In genomic region chr3:29565236-29565635, GRCh38 we compare ENCODE assay signal across 16 cellular contexts.
DNase-seq lines count a peak whose midpoint lies in the region; TF ChIP-seq lines count a peak whose summit lies in the region.
"Had no signal": no experiment of that assay in that cellular context is flagged by ENCODE, and none has a peak within 500 bp of the region (broad histone marks: within the 10 kb centered on the region; RNA-seq: fewer than 3 reads in every experiment).

No MANE protein-coding gene starts in this region.

- H3K4me1 Mint-ChIP-seq in osteocyte (ENCODE audit: unreplicated experiment), result peaks cover 28% of the 10 kb centered on the region
- H3K4me1 Mint-ChIP-seq: B cell had no signal

- no peaks in the 10 kb centered on the region for H3K36me3 Mint-ChIP-seq in osteocyte (ENCODE audit: unreplicated experiment)

- DNase-seq in DMS79 treated with DMSO at 0.1 percent for 48 hours (lab: John Stamatoyannopoulos, UW), result peak; percentile 33
- DNase-seq in DMS79 (lab: John Stamatoyannopoulos, UW), result no peak
- DNase-seq in NCI-H2107 treated with DMSO at 0.1 percent for 48 hours (lab: John Stamatoyannopoulos, UW; ENCODE audit: unreplicated experiment), result peak; percentile 41
- DNase-seq in cardiac fibroblast (ENCODE audit: low read depth in 2 of 2), result peak; percentile 43 to 50
- DNase-seq in osteocyte (ENCODE audit: extremely low spot score, unreplicated experiment), result no peak
- DNase-seq in kidney glomerular epithelial cell (lab: John Stamatoyannopoulos, UW), result no peak
- DNase-seq in stimulated activated naive CD4-positive, alpha-beta T cell (lab: John Stamatoyannopoulos, UW), result no peak
- no peak for DNase-seq in cerebellar cortex (ENCODE audit: low spot score)
- DNase-seq: CD4-positive, alpha-beta T cell; NCI-H1417 treated with DMSO at 0.1 percent for 48 hours; NCI-H187 treated with DMSO at 0.1 percent for 48 hours; NCI-H524; PC-3; RPMI8226; SHP77 treated with DMSO at 0.1 percent for 48 hours had no signal

- TF ChIP-seq CTCF in cardiac fibroblast (IDR thresholded peaks at IDR 0.05; ENCODE audit: low read depth, low read length) (no peak), osteocyte (IDR thresholded peaks at IDR 0.05) (no peak)

- no peak overlapping the region for H3K4me3 Mint-ChIP-seq in osteocyte (ENCODE audit: unreplicated experiment)
- H3K4me3 Mint-ChIP-seq: B cell; CD4-positive, alpha-beta T cell had no signal

- H3K27ac Mint-ChIP-seq in osteocyte (ENCODE audit: unreplicated experiment), result peak overlapping the region; percentile 56
- H3K27ac Mint-ChIP-seq: B cell; CD4-positive, alpha-beta T cell had no signal

- no peaks in the 10 kb centered on the region for H3K27me3 Mint-ChIP-seq in osteocyte (ENCODE audit: unreplicated experiment)
- H3K27me3 Mint-ChIP-seq: B cell; CD4-positive, alpha-beta T cell had no signal

- no peaks in the 10 kb centered on the region for H3K9me3 Mint-ChIP-seq in osteocyte (ENCODE audit: unreplicated experiment)
- H3K9me3 Mint-ChIP-seq: CD4-positive, alpha-beta T cell had no signal

- no peak overlapping the region for H3K4me3 ChIP-seq in cardiac fibroblast (replicated peaks in 1 of 2; ENCODE audit: low read depth in 2 of 2, low read length in 2 of 2)

Comparison
In these comparisons a context has a peak if more than half of its experiments do, and no peak if none do; other contexts are left out.
1. DNase-seq: peak in DMS79 treated with DMSO at 0.1 percent for 48 hours (single experiment), NCI-H2107 treated with DMSO at 0.1 percent for 48 hours (single experiment) and cardiac fibroblast (2 of 2); none in DMS79 (single experiment), osteocyte (single experiment), kidney glomerular epithelial cell (single experiment), stimulated activated naive CD4-positive, alpha-beta T cell (0 of 6) and cerebellar cortex (single experiment).